In genomic region chr16:50303605-50304466, GRCh38 we compare ENCODE assay signal across 10 cellular contexts. TPM values are rescaled to one million over a fixed set of nuclear protein-coding genes. Genes with fewer than 3 reads are reported as not detected.
DNase-seq lines count a peak whose midpoint lies in the region; ATAC-seq and TF ChIP-seq lines count a peak whose summit lies in the region.
"Had no signal": no experiment of that assay in that cellular context is flagged by ENCODE, and none has a peak within 500 bp of the region (broad histone marks: within the 10 kb centered on the region; RNA-seq: fewer than 3 reads in every experiment).

No MANE protein-coding gene starts in this region.

- H3K9me3 ChIP-seq in skeletal muscle satellite cell (replicated peaks; ENCODE audit: low read length), result no peaks in the 10 kb centered on the region
- H3K9me3 ChIP-seq: thoracic aorta had no signal

- no peak overlapping the region for H3K27ac ChIP-seq in foreskin keratinocyte
- H3K27ac ChIP-seq: thoracic aorta had no signal

- TF ChIP-seq CTCF in fibroblast of villous mesenchyme (IDR thresholded peaks at IDR 0.05; ENCODE audit: insufficient read depth, low read depth, low read length), result no peak
- TF ChIP-seq CTCF in foreskin keratinocyte (conservative IDR thresholded peaks at IDR 0.05), result no peak

- H3K4me2 ChIP-seq in skeletal muscle satellite cell (ENCODE audit: low read length), result peak overlapping the region; percentile 63

- peaks cover 58% of the 10 kb centered on the region for H3K36me3 ChIP-seq in skeletal muscle satellite cell (ENCODE audit: insufficient read depth, low read length)
- H3K36me3 ChIP-seq: thoracic aorta had no signal

- no peak for ATAC-seq in activated CD8-positive, alpha-beta memory T cell treated with anti-CD3 and anti-CD28 coated beads, Interleukin-2, amount 10 ng/mL, durations not matched to agents 7 days and 5 days
- no peak for ATAC-seq in HG02885 (IDR thresholded peaks at IDR 0.05; ENCODE audit: poor library complexity, unreplicated experiment)
- ATAC-seq in foreskin keratinocyte, result no peak

- CTCF ChIA-PET in activated CD8-positive, alpha-beta memory T cell treated with anti-CD3 and anti-CD28 coated beads, Interleukin-2, amount 10 ng/mL, durations not matched to agents 7 days and 5 days (lab: Charles Lee), result no interaction called here

- H3K27ac Mint-ChIP-seq in activated CD8-positive, alpha-beta memory T cell treated with anti-CD3 and anti-CD28 coated beads, Interleukin-2, amount 10 ng/mL, durations not matched to agents 7 days and 5 days, result no peak overlapping the region

- H3K9ac ChIP-seq in skeletal muscle satellite cell (ENCODE audit: low read depth, low read length), result peak overlapping the region; percentile 43

- peaks cover 16% of the 10 kb centered on the region for H3K36me3 Mint-ChIP-seq in activated CD8-positive, alpha-beta memory T cell treated with anti-CD3 and anti-CD28 coated beads, Interleukin-2, amount 10 ng/mL, durations not matched to agents 7 days and 5 days

- H3K4me1 Mint-ChIP-seq in activated CD8-positive, alpha-beta memory T cell treated with anti-CD3 and anti-CD28 coated beads, Interleukin-2, amount 10 ng/mL, durations not matched to agents 7 days and 5 days, result no peaks in the 10 kb centered on the region

- H3K27me3 Mint-ChIP-seq in activated CD8-positive, alpha-beta memory T cell treated with anti-CD3 and anti-CD28 coated beads, Interleukin-2, amount 10 ng/mL, durations not matched to agents 7 days and 5 days, result no peaks in the 10 kb centered on the region

- H3K4me1 ChIP-seq in skeletal muscle satellite cell (ENCODE audit: control insufficient read depth, insufficient read depth, low read length), result peaks cover 60% of the 10 kb centered on the region
- no peaks in the 10 kb centered on the region for H3K4me1 ChIP-seq in foreskin keratinocyte

- no peaks in the 10 kb centered on the region for H3K9me3 Mint-ChIP-seq in activated CD8-positive, alpha-beta memory T cell treated with anti-CD3 and anti-CD28 coated beads, Interleukin-2, amount 10 ng/mL, durations not matched to agents 7 days and 5 days (ENCODE audit: low read depth)

- no peak overlapping the region for H3K4me3 Mint-ChIP-seq in activated CD8-positive, alpha-beta memory T cell treated with anti-CD3 and anti-CD28 coated beads, Interleukin-2, amount 10 ng/mL, durations not matched to agents 7 days and 5 days

- H3K4me3 ChIP-seq in fibroblast of villous mesenchyme (ENCODE audit: low read depth, low read length) (no peak overlapping the region), skeletal muscle satellite cell (ENCODE audit: low read length) (no peak overlapping the region)
- H3K4me3 ChIP-seq: thoracic aorta had no signal

- no peaks in the 10 kb centered on the region for H3K27me3 ChIP-seq in skeletal muscle satellite cell (ENCODE audit: control insufficient read depth, insufficient read depth, low read length)
- no peaks in the 10 kb centered on the region for H3K27me3 ChIP-seq in foreskin keratinocyte

- peak; percentile 42 for DNase-seq in activated CD8-positive, alpha-beta memory T cell treated with anti-CD3 and anti-CD28 coated beads for 24 hours
- DNase-seq in activated CD8-positive, alpha-beta memory T cell treated with anti-CD3 and anti-CD28 coated beads, Interleukin-2, amount 10 ng/mL, durations not matched to agents 7 days and 5 days, result no peak
- peak; percentile 93 for DNase-seq in NCI-H226
- DNase-seq in fibroblast of villous mesenchyme (ENCODE audit: low read depth), result peak; percentile 71
- no peak for DNase-seq in OCI-M1 (lab: John Stamatoyannopoulos, UW)
- DNase-seq in foreskin keratinocyte, result no peak
- DNase-seq: activated CD4-positive, alpha-beta T cell treated with anti-CD3 and anti-CD28 coated beads, Interleukin-2, amount 50 U/mL, for 4 hours had no signal

RNA-seq across cellular contexts. Expression of gene ADCY7, which starts 37.5 kb away (rescaled TPM):
- 100 to 1,000 TPM; 131 to 232 TPM for total RNA-seq in activated CD8-positive, alpha-beta memory T cell treated with anti-CD3 and anti-CD28 coated beads, Interleukin-2, amount 10 ng/mL, durations not matched to agents 7 days and 5 days
- total RNA-seq in fibroblast of villous mesenchyme (39.9 and 44.9 TPM in 2 replicates), foreskin keratinocyte (13.9 and 20.1 TPM in 2 replicates)
- 57.0 and 57.7 TPM in 2 replicates for total RNA-seq in skeletal muscle satellite cell (2012; rRNA removed)
- polyA plus RNA-seq in foreskin keratinocyte, result 3.5 and 4.1 TPM in 2 replicates

Comparison
In these comparisons a context has a peak if more than half of its experiments do, and no peak if none do; other contexts are left out.
1. DNase-seq: peak in activated CD8-positive, alpha-beta memory T cell treated with anti-CD3 and anti-CD28 coated beads for 24 hours (single experiment), NCI-H226 (single experiment) and fibroblast of villous mesenchyme (single experiment); none in activated CD8-positive, alpha-beta memory T cell treated with anti-CD3 and anti-CD28 coated beads, Interleukin-2, amount 10 ng/mL, durations not matched to agents 7 days and 5 days (single experiment), OCI-M1 (single experiment) and foreskin keratinocyte (0 of 2).